Comparison of ENCODE assay signal across 7 cellular contexts in genomic region chr19:11338569-11339253, GRCh38. TPM values are rescaled to one million over a fixed set of nuclear protein-coding genes. Genes with fewer than 3 reads are reported as not detected.
A peak's percentile ranks its signal among the peaks of the same experiment; 100 is the strongest.
DNase-seq lines count a peak whose midpoint lies in the region; ATAC-seq and TF ChIP-seq lines count a peak whose summit lies in the region.

No MANE protein-coding gene starts in this region.

- peak overlapping the region; percentile 69; the same call in 1 of the 2 replicates for H3K9ac ChIP-seq in iPS-20b (ENCODE audit: low read depth, low read length)

- H3K4me1 Mint-ChIP-seq in activated naive CD8-positive, alpha-beta T cell treated with anti-CD3 and anti-CD28 coated beads, Interleukin-2, amount 10 ng/mL, durations not matched to agents 7 days and 5 days = peaks cover 20% of the 10 kb centered on the region
- peaks cover 10 to 21% of the 10 kb centered on the region in 2 donors for H3K4me1 Mint-ChIP-seq in stimulated activated naive B cell treated with anti-CD40 and anti-IgM and Interleukin-4, amounts not matched to agents 10 μg/mL and 1 μg/mL and 100 μg/mL, for 72 hours

- no peak for DNase-seq in HL-60 (ENCODE audit: low read depth in 1 of 2, low spot score in 1 of 2)
- DNase-seq in activated naive CD8-positive, alpha-beta T cell treated with anti-CD3 and anti-CD28 coated beads, Interleukin-2, amount 10 ng/mL, durations not matched to agents 7 days and 5 days = no peak
- DNase-seq in stimulated activated naive B cell treated with anti-CD40 and anti-IgM and Interleukin-4, amounts not matched to agents 10 μg/mL and 1 μg/mL and 100 μg/mL, for 72 hours = no peak
- DNase-seq in SJCRH30 = no peak
- DNase-seq in SHP77 treated with DMSO at 0.1 percent for 48 hours (lab: John Stamatoyannopoulos, UW) = no peak

- no peak for ATAC-seq in activated naive CD8-positive, alpha-beta T cell treated with anti-CD3 and anti-CD28 coated beads, Interleukin-2, amount 10 ng/mL, durations not matched to agents 7 days and 5 days (ENCODE audit: low read depth)
- ATAC-seq in stimulated activated naive B cell treated with anti-CD40 and anti-IgM and Interleukin-4, amounts not matched to agents 10 μg/mL and 1 μg/mL and 100 μg/mL, for 72 hours (replicated peaks) = no peak
- ATAC-seq in HG03565 (IDR thresholded peaks at IDR 0.05; ENCODE audit: unreplicated experiment) = no peak

- H3K36me3 ChIP-seq in iPS-20b (ENCODE audit: insufficient read depth, low read depth, low read length) (peaks cover 8% of the 10 kb centered on the region), SJCRH30 (no peaks in the 10 kb centered on the region)

- H3K27ac ChIP-seq in HL-60 (replicated peaks) (peak overlapping the region; percentile 56), iPS-20b (ENCODE audit: low read length) (no peak overlapping the region), SJCRH30 (no peak overlapping the region)

- H3K27me3 ChIP-seq in HL-60 (ENCODE audit: insufficient read depth, poor library complexity, severe bottlenecking) (no peaks in the 10 kb centered on the region), iPS-20b (ENCODE audit: insufficient read depth, low read length) (no peaks in the 10 kb centered on the region), SJCRH30 (peaks cover 12% of the 10 kb centered on the region; the same call in 1 of the 2 replicates)

- H3K27ac Mint-ChIP-seq in activated naive CD8-positive, alpha-beta T cell treated with anti-CD3 and anti-CD28 coated beads, Interleukin-2, amount 10 ng/mL, durations not matched to agents 7 days and 5 days = peak overlapping the region; percentile 64
- H3K27ac Mint-ChIP-seq in stimulated activated naive B cell treated with anti-CD40 and anti-IgM and Interleukin-4, amounts not matched to agents 10 μg/mL and 1 μg/mL and 100 μg/mL, for 72 hours = no peak overlapping the region

- H3K27me3 Mint-ChIP-seq in activated naive CD8-positive, alpha-beta T cell treated with anti-CD3 and anti-CD28 coated beads, Interleukin-2, amount 10 ng/mL, durations not matched to agents 7 days and 5 days = no peaks in the 10 kb centered on the region
- H3K27me3 Mint-ChIP-seq in stimulated activated naive B cell treated with anti-CD40 and anti-IgM and Interleukin-4, amounts not matched to agents 10 μg/mL and 1 μg/mL and 100 μg/mL, for 72 hours = no peaks in the 10 kb centered on the region

- no peak for TF ChIP-seq CTCF in HL-60 (IDR thresholded peaks at IDR 0.05; ENCODE audit: insufficient read depth, low read length)

- no peaks in the 10 kb centered on the region for H3K9me3 Mint-ChIP-seq in activated naive CD8-positive, alpha-beta T cell treated with anti-CD3 and anti-CD28 coated beads, Interleukin-2, amount 10 ng/mL, durations not matched to agents 7 days and 5 days
- peaks cover 5% of the 10 kb centered on the region in 2 donors for H3K9me3 Mint-ChIP-seq in stimulated activated naive B cell treated with anti-CD40 and anti-IgM and Interleukin-4, amounts not matched to agents 10 μg/mL and 1 μg/mL and 100 μg/mL, for 72 hours

- H3K36me3 Mint-ChIP-seq in activated naive CD8-positive, alpha-beta T cell treated with anti-CD3 and anti-CD28 coated beads, Interleukin-2, amount 10 ng/mL, durations not matched to agents 7 days and 5 days = peaks cover 26% of the 10 kb centered on the region
- peaks cover 15 to 31% of the 10 kb centered on the region in 2 donors for H3K36me3 Mint-ChIP-seq in stimulated activated naive B cell treated with anti-CD40 and anti-IgM and Interleukin-4, amounts not matched to agents 10 μg/mL and 1 μg/mL and 100 μg/mL, for 72 hours

- H3K4me1 ChIP-seq in iPS-20b (ENCODE audit: insufficient read depth, low read length) (no peaks in the 10 kb centered on the region; the same call in 1 of the 2 replicates), SJCRH30 (peaks cover 4% of the 10 kb centered on the region; the same call in 1 of the 2 replicates)

- H3K9me3 ChIP-seq in iPS-20b (ENCODE audit: insufficient read depth, low read depth, low read length) (no peaks in the 10 kb centered on the region), SJCRH30 (replicated peaks) (no peaks in the 10 kb centered on the region)

- POLR2A ChIA-PET in activated naive CD8-positive, alpha-beta T cell treated with anti-CD3 and anti-CD28 coated beads, Interleukin-2, amount 10 ng/mL, durations not matched to agents 7 days and 5 days (lab: Charles Lee) = interaction anchor here (1.4 to 2.2 kb wide), 2 partner anchors 15 to 36 kb away, joined by 6 to 8 read pairs; partner anchors contain the start of gene SWSAP1

- peak overlapping the region; percentile 86 for H3K4me3 Mint-ChIP-seq in activated naive CD8-positive, alpha-beta T cell treated with anti-CD3 and anti-CD28 coated beads, Interleukin-2, amount 10 ng/mL, durations not matched to agents 7 days and 5 days
- peak overlapping the region; percentile 84 to 88 for H3K4me3 Mint-ChIP-seq in stimulated activated naive B cell treated with anti-CD40 and anti-IgM and Interleukin-4, amounts not matched to agents 10 μg/mL and 1 μg/mL and 100 μg/mL, for 72 hours

- peak overlapping the region; percentile 80 for H3K4me3 ChIP-seq in HL-60 (replicated peaks; ENCODE audit: insufficient read depth, low read length)
- peak overlapping the region; percentile 79 for H3K4me3 ChIP-seq in iPS-20b (ENCODE audit: low read length)
- no peak overlapping the region for H3K4me3 ChIP-seq in SJCRH30

RNA-seq across cellular contexts. Expression of gene RAB3D, which starts 0.7 kb away (rescaled TPM):
- total RNA-seq in activated naive CD8-positive, alpha-beta T cell treated with anti-CD3 and anti-CD28 coated beads, Interleukin-2, amount 10 ng/mL, durations not matched to agents 7 days and 5 days = 10 to 100 TPM; 10.1 to 11.8 TPM
- total RNA-seq in SJCRH30 (2014; rRNA removed; shearing (Covaris generic)) = 0.58 and 0.83 TPM in 2 replicates

RNA-seq across cellular contexts. Expression of gene TMEM205, which starts 7.4 kb away (rescaled TPM):
- 10 to 100 TPM; 29.4 to 35.2 TPM for total RNA-seq in activated naive CD8-positive, alpha-beta T cell treated with anti-CD3 and anti-CD28 coated beads, Interleukin-2, amount 10 ng/mL, durations not matched to agents 7 days and 5 days
- 38.8 and 39.5 TPM in 2 replicates for total RNA-seq in SJCRH30 (2014; rRNA removed; shearing (Covaris generic))

RNA-seq across cellular contexts. Expression of gene CCDC159, which starts 7.6 kb away (rescaled TPM):
- total RNA-seq in activated naive CD8-positive, alpha-beta T cell treated with anti-CD3 and anti-CD28 coated beads, Interleukin-2, amount 10 ng/mL, durations not matched to agents 7 days and 5 days = 10 to 100 TPM; 36.2 to 40.7 TPM
- not detected in 2 replicates for total RNA-seq in SJCRH30 (2014; rRNA removed; shearing (Covaris generic))

RNA-seq across cellular contexts. Expression of gene PLPPR2, which starts 16.5 kb away (rescaled TPM):
- 1 to 10 TPM; 5.5 to 6.3 TPM for total RNA-seq in activated naive CD8-positive, alpha-beta T cell treated with anti-CD3 and anti-CD28 coated beads, Interleukin-2, amount 10 ng/mL, durations not matched to agents 7 days and 5 days
- total RNA-seq in SJCRH30 (2014; rRNA removed; shearing (Covaris generic)) = 0.10 and 0.59 TPM in 2 replicates

RNA-seq across cellular contexts. Expression of gene SWSAP1, which starts 35.8 kb away (rescaled TPM):
- 1 to 10 TPM; 3.0 to 3.3 TPM for total RNA-seq in activated naive CD8-positive, alpha-beta T cell treated with anti-CD3 and anti-CD28 coated beads, Interleukin-2, amount 10 ng/mL, durations not matched to agents 7 days and 5 days
- 1.2 and 2.4 TPM in 2 replicates for total RNA-seq in SJCRH30 (2014; rRNA removed; shearing (Covaris generic))

Comparison
In these comparisons a context has a peak if more than half of its experiments do, and no peak if none do; other contexts are left out.
1. RNA of gene CCDC159, which starts 7.6 kb away (total RNA-seq): 36.2 to 40.7 TPM in activated naive CD8-positive, alpha-beta T cell treated with anti-CD3 and anti-CD28 coated beads, Interleukin-2, amount 10 ng/mL, durations not matched to agents 7 days and 5 days; not detected in SJCRH30; every median in the first group is over 10 times any median in the second.